In genomic region chr9:112327718-112328450, GRCh38 we compare ENCODE assay signal across 13 cellular contexts. TPM values are rescaled to one million over a fixed set of nuclear protein-coding genes. Genes with fewer than 3 reads are reported as not detected.
DNase-seq lines count a peak whose midpoint lies in the region; ATAC-seq and TF ChIP-seq lines count a peak whose summit lies in the region.
"Had no signal": no experiment of that assay in that cellular context is flagged by ENCODE, and none has a peak within 500 bp of the region (broad histone marks: within the 10 kb centered on the region; RNA-seq: fewer than 3 reads in every experiment).

No MANE protein-coding gene starts in this region.

- no peak for TF ChIP-seq EP300 in suprapubic skin (IDR thresholded peaks at IDR 0.05)

- peak overlapping the region; percentile 69 for H3K27ac Mint-ChIP-seq in activated naive CD8-positive, alpha-beta T cell treated with anti-CD3 and anti-CD28 coated beads, Interleukin-2, amount 50 U/mL, for 24 hours
- peak overlapping the region in 7 of 9 donors; percentile 1 to 75 (median 12) for H3K27ac Mint-ChIP-seq in naive thymus-derived CD4-positive, alpha-beta T cell

- H3K27me3 ChIP-seq in naive thymus-derived CD4-positive, alpha-beta T cell (ENCODE audit: control insufficient read depth in 2 of 2, insufficient read depth in 2 of 2, low read length in 2 of 2) = no peaks in the 10 kb centered on the region
- no peaks in the 10 kb centered on the region for H3K27me3 ChIP-seq in suprapubic skin
- H3K27me3 ChIP-seq: gastrocnemius medialis, right atrium auricular region, vagina had no signal

- H3K27me3 Mint-ChIP-seq in activated naive CD8-positive, alpha-beta T cell treated with anti-CD3 and anti-CD28 coated beads, Interleukin-2, amount 50 U/mL, for 24 hours = no peaks in the 10 kb centered on the region
- H3K27me3 Mint-ChIP-seq in naive thymus-derived CD4-positive, alpha-beta T cell = no peaks in the 10 kb centered on the region

- peaks cover 76% of the 10 kb centered on the region for H3K4me1 Mint-ChIP-seq in activated naive CD8-positive, alpha-beta T cell treated with anti-CD3 and anti-CD28 coated beads, Interleukin-2, amount 50 U/mL, for 24 hours
- H3K4me1 Mint-ChIP-seq in naive thymus-derived CD4-positive, alpha-beta T cell = peaks cover 37 to 84% (median 76%) of the 10 kb centered on the region in 7 donors

- DNase-seq in NCI-H2029 treated with DMSO at 0.1 percent for 48 hours (lab: John Stamatoyannopoulos, UW) (peak; percentile 24), NCI-H2029 (lab: John Stamatoyannopoulos, UW) (no peak), M059J (ENCODE audit: low read depth) (peak; percentile 60), nucleus accumbens (lab: John Stamatoyannopoulos, UW) (no peak), suprapubic skin (ENCODE audit: low spot score in 2 of 2) (no peak)
- no peak for DNase-seq in activated naive CD8-positive, alpha-beta T cell treated with anti-CD3 and anti-CD28 coated beads, Interleukin-2, amount 50 U/mL, for 24 hours
- no peak for DNase-seq in naive thymus-derived CD4-positive, alpha-beta T cell
- DNase-seq: gastrocnemius medialis, NCI-H226, SK-N-SH had no signal

- H3K27ac ChIP-seq in naive thymus-derived CD4-positive, alpha-beta T cell (ENCODE audit: low read depth, low read length) = no peak overlapping the region
- no peak overlapping the region for H3K27ac ChIP-seq in suprapubic skin
- H3K27ac ChIP-seq: gastrocnemius medialis, right atrium auricular region, vagina had no signal

- H3K36me3 Mint-ChIP-seq in activated naive CD8-positive, alpha-beta T cell treated with anti-CD3 and anti-CD28 coated beads, Interleukin-2, amount 50 U/mL, for 24 hours (ENCODE audit: low read depth) = peaks cover 23% of the 10 kb centered on the region
- H3K36me3 Mint-ChIP-seq in naive thymus-derived CD4-positive, alpha-beta T cell = peaks cover 10 to 32% (median 25%) of the 10 kb centered on the region in 5 donors

- CTCF ChIA-PET in naive thymus-derived CD4-positive, alpha-beta T cell (lab: Charles Lee) = interaction anchor here (0.8 kb wide), 1 partner anchor 11 kb away, joined by 3 read pairs; no protein-coding TSS in a partner anchor

- no peak for TF ChIP-seq CTCF in suprapubic skin (IDR thresholded peaks at IDR 0.05)

- intact Hi-C loops in naive thymus-derived CD4-positive, alpha-beta T cell (cut with micrococcal nuclease) = no loop called here

- no peak for TF ChIP-seq POLR2A in suprapubic skin (IDR thresholded peaks at IDR 0.05)

- peaks cover 0 to under 1% (median 0%) of the 10 kb centered on the region in 3 experiments for H3K36me3 ChIP-seq in naive thymus-derived CD4-positive, alpha-beta T cell (ENCODE audit: control insufficient read depth in 2 of 3, insufficient read depth in 3 of 3, low read length in 3 of 3)
- H3K36me3 ChIP-seq in suprapubic skin = no peaks in the 10 kb centered on the region
- H3K36me3 ChIP-seq: gastrocnemius medialis, vagina had no signal

- no peak overlapping the region for H3K4me3 Mint-ChIP-seq in activated naive CD8-positive, alpha-beta T cell treated with anti-CD3 and anti-CD28 coated beads, Interleukin-2, amount 50 U/mL, for 24 hours
- H3K4me3 Mint-ChIP-seq in naive thymus-derived CD4-positive, alpha-beta T cell = peak overlapping the region in 5 of 10 donors; percentile 20 to 54 (median 28)

- H3K4me1 ChIP-seq in naive thymus-derived CD4-positive, alpha-beta T cell (ENCODE audit: control insufficient read depth in 2 of 2, insufficient read depth in 2 of 2, low read length in 2 of 2) = peaks cover 19 to 22% of the 10 kb centered on the region in 2 donors
- peaks cover 52% of the 10 kb centered on the region for H3K4me1 ChIP-seq in suprapubic skin
- H3K4me1 ChIP-seq: right atrium auricular region had no signal

- POLR2A ChIA-PET in naive thymus-derived CD4-positive, alpha-beta T cell (lab: Charles Lee) = interaction anchor here (0.6 kb wide), 1 partner anchor 166 kb away, joined by 3 read pairs; no protein-coding TSS in a partner anchor

- H3K4me3 ChIP-seq in naive thymus-derived CD4-positive, alpha-beta T cell (ENCODE audit: low read length) = no peak overlapping the region
- no peak overlapping the region for H3K4me3 ChIP-seq in suprapubic skin
- H3K4me3 ChIP-seq: gastrocnemius medialis, right atrium auricular region, vagina had no signal

- peak; percentile 69 for ATAC-seq in activated naive CD8-positive, alpha-beta T cell treated with anti-CD3 and anti-CD28 coated beads, Interleukin-2, amount 50 U/mL, for 24 hours
- no peak for ATAC-seq in naive thymus-derived CD4-positive, alpha-beta T cell
- ATAC-seq in GM19455 (IDR thresholded peaks at IDR 0.05; ENCODE audit: unreplicated experiment) = no peak
- ATAC-seq: gastrocnemius medialis had no signal

- H3K9me3 ChIP-seq in naive thymus-derived CD4-positive, alpha-beta T cell (ENCODE audit: control insufficient read depth in 2 of 3, low read length in 3 of 3) = peaks cover 0 to 6% (median 3%) of the 10 kb centered on the region in 3 experiments
- H3K9me3 ChIP-seq in suprapubic skin = no peaks in the 10 kb centered on the region
- H3K9me3 ChIP-seq: gastrocnemius medialis, SK-N-SH, vagina had no signal

- WGBS in suprapubic skin = 16% methylated on average over 2 of the region's 2 CpGs

- H3K9me3 Mint-ChIP-seq in activated naive CD8-positive, alpha-beta T cell treated with anti-CD3 and anti-CD28 coated beads, Interleukin-2, amount 50 U/mL, for 24 hours = peaks cover 6% of the 10 kb centered on the region
- H3K9me3 Mint-ChIP-seq in naive thymus-derived CD4-positive, alpha-beta T cell = peaks cover 0 to 24% (median 9%) of the 10 kb centered on the region in 11 donors

RNA-seq across cellular contexts. Expression of gene PTBP3, which starts 5.5 kb away (rescaled TPM):
- 36.9 and 49.1 TPM in 2 replicates for total RNA-seq in M059J (2014; rRNA removed; shearing (Covaris generic))
- total RNA-seq in naive thymus-derived CD4-positive, alpha-beta T cell = 100 to 1,000 TPM in 4 of 5 experiments, 10 to 100 TPM in 1; 99.2 to 148 (median 124) TPM
- polyA plus RNA-seq in naive thymus-derived CD4-positive, alpha-beta T cell = 10 to 100 TPM; 28.8 to 39.8 TPM
- 100 to 1,000 TPM in 3 of 4 donors, 10 to 100 TPM in 1; 90.4 to 333 (median 168) TPM for total RNA-seq in suprapubic skin

RNA-seq across cellular contexts. Expression of gene HSDL2, which starts 52.0 kb away (rescaled TPM):
- total RNA-seq in M059J (2014; rRNA removed; shearing (Covaris generic)) = 32.1 and 48.1 TPM in 2 replicates
- 10 to 100 TPM in 4 of 5 experiments, 1 to 10 TPM in 1; 9.2 to 24.6 (median 15.3) TPM for total RNA-seq in naive thymus-derived CD4-positive, alpha-beta T cell
- 10 to 100 TPM; 15.6 to 23.1 TPM for polyA plus RNA-seq in naive thymus-derived CD4-positive, alpha-beta T cell
- 10 to 100 TPM; 32.5 to 46.1 (median 33.2) TPM for total RNA-seq in suprapubic skin

Comparison
In these comparisons a context has a peak if more than half of its experiments do, and no peak if none do; other contexts are left out.
1. DNase-seq: peak in NCI-H2029 treated with DMSO at 0.1 percent for 48 hours (single experiment) and M059J (single experiment); none in NCI-H2029 (single experiment), activated naive CD8-positive, alpha-beta T cell treated with anti-CD3 and anti-CD28 coated beads, Interleukin-2, amount 50 U/mL, for 24 hours (single experiment), naive thymus-derived CD4-positive, alpha-beta T cell (0 of 9), nucleus accumbens (0 of 56) and suprapubic skin (0 of 2).